Comparison of ENCODE assay signal across 16 cellular contexts in the genomic region with DNA sequence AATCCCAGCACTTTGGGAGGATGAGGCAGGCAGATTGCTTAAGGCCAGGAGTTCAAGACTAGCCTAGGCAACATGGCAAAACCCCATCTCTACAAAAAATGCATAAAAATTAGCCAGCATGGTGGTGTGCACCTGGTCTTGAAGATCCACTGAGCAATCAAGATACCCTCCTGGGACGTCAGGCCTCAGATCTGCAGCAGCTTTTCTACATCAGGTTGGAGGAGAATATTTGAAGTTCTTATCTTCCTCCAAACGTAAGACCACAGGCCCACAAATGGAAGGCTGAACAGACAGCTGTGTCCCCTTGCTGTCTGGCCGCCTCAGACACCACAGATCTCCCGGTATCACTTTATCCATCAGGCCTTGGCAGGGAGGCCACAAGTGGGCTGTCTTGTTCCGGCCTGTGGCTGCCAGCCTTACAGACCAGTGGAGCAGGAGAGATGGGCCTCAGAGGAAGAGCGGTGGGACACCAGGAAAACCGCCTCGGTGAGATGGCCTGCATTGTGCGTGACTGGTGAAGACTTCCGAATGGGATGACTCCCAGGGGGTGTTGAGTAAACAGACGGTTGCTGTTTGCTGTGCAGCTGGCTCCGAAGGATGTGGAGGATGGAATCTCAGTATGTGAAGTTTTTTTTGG. TPM values are rescaled to one million over a fixed set of nuclear protein-coding genes. Genes with fewer than 3 reads are reported as not detected.
DNase-seq lines count a peak whose midpoint lies in the region; ATAC-seq and TF ChIP-seq lines count a peak whose summit lies in the region.
"Had no signal": no experiment of that assay in that cellular context is flagged by ENCODE, and none has a peak within 500 bp of the region (broad histone marks: within the 10 kb centered on the region; RNA-seq: fewer than 3 reads in every experiment).

No MANE protein-coding gene starts in this region.

- H3K27ac ChIP-seq in DND-41 (ENCODE audit: low read length) = peak overlapping the region; percentile 40
- peak overlapping the region; percentile 76 for H3K27ac ChIP-seq in neutrophil
- H3K27ac ChIP-seq: suprapubic skin had no signal

- peaks cover 22% of the 10 kb centered on the region for H4K20me1 ChIP-seq in DND-41 (ENCODE audit: insufficient read depth, low read length)

- H3K4me3 ChIP-seq in DND-41 (ENCODE audit: low read depth in 1 of 2, low read length in 2 of 2) (no peak overlapping the region), neutrophil (ENCODE audit: low read depth in 1 of 2, low read length in 1 of 2) (no peak overlapping the region)
- H3K4me3 ChIP-seq: suprapubic skin had no signal

- H3K9ac ChIP-seq in DND-41 (ENCODE audit: low read depth, low read length) = no peak overlapping the region

- H3K79me2 ChIP-seq in DND-41 (ENCODE audit: insufficient read depth, low read length) = peaks cover 93% of the 10 kb centered on the region

- peaks cover 2% of the 10 kb centered on the region for H3K9me3 ChIP-seq in DND-41 (ENCODE audit: insufficient read depth, low read length, severe bottlenecking)
- no peaks in the 10 kb centered on the region for H3K9me3 ChIP-seq in neutrophil
- H3K9me3 ChIP-seq: suprapubic skin had no signal

- peaks cover 92% of the 10 kb centered on the region for H3K4me1 ChIP-seq in DND-41 (ENCODE audit: insufficient read depth, low read length)
- peaks cover 32 to 36% of the 10 kb centered on the region in 2 experiments for H3K4me1 ChIP-seq in neutrophil (ENCODE audit: control insufficient read depth in 1 of 2, insufficient read depth in 1 of 2, low read depth in 1 of 2, low read length in 1 of 2)
- H3K4me1 ChIP-seq: suprapubic skin had no signal

- ATAC-seq in DND-41 (ENCODE audit: insufficient read depth, low read depth) (no peak), HG02678 (IDR thresholded peaks at IDR 0.05; ENCODE audit: unreplicated experiment) (no peak)
- ATAC-seq: left lobe of liver had no signal

- no peak for DNase-seq in DND-41
- peak; percentile 22 for DNase-seq in NAMALWA (ENCODE audit: low spot score)
- DNase-seq in dermis blood vessel endothelial cell = peak; percentile 61
- no peak for DNase-seq in NCI-H1105 (lab: John Stamatoyannopoulos, UW)
- no peak for DNase-seq in activated CD4-positive, alpha-beta T cell treated with anti-CD3 and anti-CD28 coated beads, Interleukin-2, amount 50 U/mL, for 1 hour
- DNase-seq in DMS53 (lab: John Stamatoyannopoulos, UW) = no peak
- DNase-seq: activated CD8-positive, alpha-beta memory T cell treated with anti-CD3 and anti-CD28 coated beads, Interleukin-2, amount 50 U/mL, for 4 hours; Calu3; caudate nucleus; hypothalamus; NCI-H1417 treated with DMSO at 0.1 percent for 48 hours; NCI-H526 had no signal

- no peaks in the 10 kb centered on the region for H3K27me3 ChIP-seq in DND-41 (ENCODE audit: insufficient read depth, low read length, poor library complexity)
- H3K27me3 ChIP-seq in neutrophil = no peaks in the 10 kb centered on the region
- H3K27me3 ChIP-seq: suprapubic skin had no signal

- H3K36me3 ChIP-seq in DND-41 (ENCODE audit: insufficient read depth, low read length) = peaks cover 51% of the 10 kb centered on the region
- no peaks in the 10 kb centered on the region for H3K36me3 ChIP-seq in neutrophil
- H3K36me3 ChIP-seq: suprapubic skin had no signal

- TF ChIP-seq CTCF in DND-41 (IDR thresholded peaks at IDR 0.05; ENCODE audit: borderline replicate concordance, extremely low read depth, low read length, poor library complexity, severe bottlenecking) (no peak), neutrophil (IDR thresholded peaks at IDR 0.05) (no peak)

- H3K4me2 ChIP-seq in DND-41 (ENCODE audit: insufficient read depth, low read length) = no peak overlapping the region

- H2AFZ ChIP-seq in DND-41 (ENCODE audit: low read depth, low read length) = no peak overlapping the region

RNA-seq across cellular contexts. Expression of a gene that starts 15.9 kb away (rescaled TPM):
- total RNA-seq in dermis blood vessel endothelial cell = 2.6 and 8.9 TPM in 2 replicates

Comparison
In these comparisons a context has a peak if more than half of its experiments do, and no peak if none do; other contexts are left out.
1. DNase-seq: peak in NAMALWA (single experiment) and dermis blood vessel endothelial cell (single experiment); none in DND-41 (single experiment), NCI-H1105 (single experiment), activated CD4-positive, alpha-beta T cell treated with anti-CD3 and anti-CD28 coated beads, Interleukin-2, amount 50 U/mL, for 1 hour (single experiment) and DMS53 (single experiment).